8 cellular contexts compared by ENCODE assay signal in genomic region chr3:197555281-197556261, GRCh38. TPM values are rescaled to one million over a fixed set of nuclear protein-coding genes. Genes with fewer than 3 reads are reported as not detected.
DNase-seq lines count a peak whose midpoint lies in the region; ATAC-seq and TF ChIP-seq lines count a peak whose summit lies in the region.

BDH1 (minus strand) TSS chr3:197555968; CDS start chr3:197546443, 9,525 bp downstream.

- H2AFZ ChIP-seq in OCI-LY3 (ENCODE audit: low read depth, low read length) = peak within 1 kb of the TSS; percentile 54

- no peaks in the 10 kb centered on the region for H3K9me3 Mint-ChIP-seq in activated T-helper 1 cell treated with anti-CD3 and anti-CD28 coated beads, Interleukin-12 subunit alpha, Interleukin-12 subunit beta, Interleukin-2, Interleukin-4 antibody, amounts not matched to agents 30 ng/mL and 10 ng/mL and 1 ng/mL, durations not matched to agents 14 hours and 24 hours and 36 hours

- peak within 1 kb of the TSS; percentile 75 for H3K27ac ChIP-seq in OCI-LY3 (ENCODE audit: low read length)
- H3K27ac ChIP-seq in thoracic aorta = peak within 1 kb of the TSS; percentile 84 to 96

- H3K27me3 Mint-ChIP-seq in activated T-helper 1 cell treated with anti-CD3 and anti-CD28 coated beads, Interleukin-12 subunit alpha, Interleukin-12 subunit beta, Interleukin-2, Interleukin-4 antibody, amounts not matched to agents 30 ng/mL and 10 ng/mL and 1 ng/mL, durations not matched to agents 14 hours and 24 hours and 36 hours (ENCODE audit: insufficient read depth) = peaks cover 6% of the 10 kb centered on the region

- DNase-seq in AG10803 (ENCODE audit: low read depth) = no peak
- DNase-seq in activated T-helper 1 cell treated with anti-CD3 and anti-CD28 coated beads, Interleukin-12 subunit alpha, Interleukin-12 subunit beta, Interleukin-2, Interleukin-4 antibody, amounts not matched to agents 30 ng/mL and 10 ng/mL and 1 ng/mL, durations not matched to agents 14 hours and 24 hours and 36 hours (ENCODE audit: low spot score) = peak; percentile 68
- no peak for DNase-seq in fibroblast of villous mesenchyme (ENCODE audit: low read depth)
- no peak for DNase-seq in omental fat pad (ENCODE audit: low spot score)
- no peak for DNase-seq in thoracic aorta (ENCODE audit: low spot score)

- peaks cover 6% of the 10 kb centered on the region; the same call in 1 of the 2 replicates for H3K27me3 ChIP-seq in OCI-LY3 (ENCODE audit: low read depth, low read length)
- H3K27me3 ChIP-seq in thoracic aorta (replicated peaks; ENCODE audit: insufficient read depth) = no peaks in the 10 kb centered on the region

- TF ChIP-seq CTCF in AG10803 (conservative IDR thresholded peaks at IDR 0.05; ENCODE audit: low read length) (no peak), OCI-LY3 (IDR thresholded peaks at IDR 0.05; ENCODE audit: low read depth, low read length) (peak; percentile 23; the same call in 1 of the 2 replicates), fibroblast of villous mesenchyme (IDR thresholded peaks at IDR 0.05; ENCODE audit: insufficient read depth, low read depth, low read length) (no peak), omental fat pad (IDR thresholded peaks at IDR 0.05) (no peak), thoracic aorta (IDR thresholded peaks at IDR 0.05) (no peak)

- peak within 1 kb of the TSS; percentile 93 for H3K4me3 Mint-ChIP-seq in activated T-helper 1 cell treated with anti-CD3 and anti-CD28 coated beads, Interleukin-12 subunit alpha, Interleukin-12 subunit beta, Interleukin-2, Interleukin-4 antibody, amounts not matched to agents 30 ng/mL and 10 ng/mL and 1 ng/mL, durations not matched to agents 14 hours and 24 hours and 36 hours

- intact Hi-C loops in activated T-helper 1 cell treated with anti-CD3 and anti-CD28 coated beads, Interleukin-12 subunit alpha, Interleukin-12 subunit beta, Interleukin-2, Interleukin-4 antibody, amounts not matched to agents 30 ng/mL and 10 ng/mL and 1 ng/mL, durations not matched to agents 14 hours and 24 hours and 36 hours (cut with micrococcal nuclease) = loop anchor here (2.0 to 5.0 kb wide), 3 partner anchors 71 to 689 kb away; partner anchors contain the start of genes DLG1 and SENP5

- H3K36me3 ChIP-seq in OCI-LY3 (replicated peaks; ENCODE audit: low read depth, low read length) = peaks cover 10% of the 10 kb centered on the region
- no peaks in the 10 kb centered on the region for H3K36me3 ChIP-seq in thoracic aorta

- peaks cover 34% of the 10 kb centered on the region for H3K79me2 ChIP-seq in OCI-LY3 (ENCODE audit: low read length)

- ATAC-seq in GM19025 (IDR thresholded peaks at IDR 0.05; ENCODE audit: low read depth, unreplicated experiment) (peak; percentile 23), HG03457 (IDR thresholded peaks at IDR 0.05; ENCODE audit: unreplicated experiment) (peak; percentile 28), omental fat pad (ENCODE audit: low FRiP score) (peak; percentile 37), thoracic aorta (ENCODE audit: insufficient number of reproducible peaks, low FRiP score, low read depth) (no peak)

- H3K36me3 Mint-ChIP-seq in activated T-helper 1 cell treated with anti-CD3 and anti-CD28 coated beads, Interleukin-12 subunit alpha, Interleukin-12 subunit beta, Interleukin-2, Interleukin-4 antibody, amounts not matched to agents 30 ng/mL and 10 ng/mL and 1 ng/mL, durations not matched to agents 14 hours and 24 hours and 36 hours (ENCODE audit: low read depth) = peaks cover 17% of the 10 kb centered on the region

- peaks cover 39% of the 10 kb centered on the region for H3K4me1 Mint-ChIP-seq in activated T-helper 1 cell treated with anti-CD3 and anti-CD28 coated beads, Interleukin-12 subunit alpha, Interleukin-12 subunit beta, Interleukin-2, Interleukin-4 antibody, amounts not matched to agents 30 ng/mL and 10 ng/mL and 1 ng/mL, durations not matched to agents 14 hours and 24 hours and 36 hours (ENCODE audit: low read depth)

- no peaks in the 10 kb centered on the region; the same call in 1 of the 2 replicates for H4K20me1 ChIP-seq in OCI-LY3 (ENCODE audit: insufficient read depth, low read length)

- peak within 1 kb of the TSS; percentile 85 for H3K9ac ChIP-seq in OCI-LY3 (ENCODE audit: low read length)

- H3K27ac Mint-ChIP-seq in activated T-helper 1 cell treated with anti-CD3 and anti-CD28 coated beads, Interleukin-12 subunit alpha, Interleukin-12 subunit beta, Interleukin-2, Interleukin-4 antibody, amounts not matched to agents 30 ng/mL and 10 ng/mL and 1 ng/mL, durations not matched to agents 14 hours and 24 hours and 36 hours = peak within 1 kb of the TSS; percentile 97

- H3K9me3 ChIP-seq in OCI-LY3 (ENCODE audit: insufficient read depth, low read length) = no peaks in the 10 kb centered on the region
- no peaks in the 10 kb centered on the region for H3K9me3 ChIP-seq in thoracic aorta

- H3K4me2 ChIP-seq in OCI-LY3 (ENCODE audit: low read length) = peak within 1 kb of the TSS; percentile 82

- H3K4me1 ChIP-seq in OCI-LY3 (ENCODE audit: low read length) (peaks cover 8% of the 10 kb centered on the region), thoracic aorta (ENCODE audit: control insufficient read depth in 1 of 2, low read depth in 2 of 2) (peaks cover 8 to 17% of the 10 kb centered on the region in 2 donors)

- H3K4me3 ChIP-seq in AG10803 (ENCODE audit: low read length) (peak within 1 kb of the TSS; percentile 88), OCI-LY3 (ENCODE audit: low read length) (peak within 1 kb of the TSS; percentile 96), fibroblast of villous mesenchyme (ENCODE audit: low read depth, low read length) (peak within 1 kb of the TSS; percentile 88), thoracic aorta (peak within 1 kb of the TSS; percentile 87)

RNA-seq across cellular contexts. Expression of gene BDH1, which starts in this region (rescaled TPM):
- 120 and 126 TPM in 2 replicates for total RNA-seq in activated T-helper 1 cell treated with anti-CD3 and anti-CD28 coated beads, Interleukin-12 subunit alpha, Interleukin-12 subunit beta, Interleukin-2, Interleukin-4 antibody, amounts not matched to agents 30 ng/mL and 10 ng/mL and 1 ng/mL, durations not matched to agents 14 hours and 24 hours and 36 hours
- 4.8 and 5.2 TPM in 2 replicates for total RNA-seq in fibroblast of villous mesenchyme
- 10 to 100 TPM; 11.9 to 24.9 (median 16.1) TPM for total RNA-seq in omental fat pad
- total RNA-seq in thoracic aorta = 10 to 100 TPM in 1 of 2 donors, 1 to 10 TPM in 1; 5.3 to 15.4 TPM
